In genomic region chr17:29648005-29648404, GRCh38 we compare ENCODE assay signal across 19 cellular contexts.
"Had no signal": no experiment of that assay in that cellular context is flagged by ENCODE, and none has a peak within 500 bp of the region (broad histone marks: within the 10 kb centered on the region; RNA-seq: fewer than 3 reads in every experiment).

No MANE protein-coding gene starts in this region.

- H3K36me3 ChIP-seq: ovary, thyroid gland had no signal

- H3K9me3 Mint-ChIP-seq: activated naive CD8-positive, alpha-beta T cell treated with anti-CD3 and anti-CD28 coated beads, Interleukin-2, amount 10 ng/mL, durations not matched to agents 7 days and 5 days; activated T-helper 2 cell treated with anti-CD3 and anti-CD28 coated beads, Interferon-gamma antibody, Interleukin-2, Interleukin-4, amounts not matched to agents 10 μg/mL and 5 μg/mL and 100 μg/mL, durations not matched to agents 14 hours and 24 hours and 36 hours; natural killer cell; stimulated activated memory B cell treated with anti-CD40 and anti-IgM and Interleukin-4, amounts not matched to agents 10 μg/mL and 1 μg/mL and 100 μg/mL, for 72 hours; T-helper 2 cell treated with Interferon-gamma antibody and Interleukin-4, amounts not matched to agents 5 μg/mL and 100 μg/mL, for 36 hours; WTC11 had no signal

- H3K4me1 Mint-ChIP-seq: WTC11 had no signal

- H3K4me3 Mint-ChIP-seq: activated naive CD8-positive, alpha-beta T cell treated with anti-CD3 and anti-CD28 coated beads, Interleukin-2, amount 10 ng/mL, durations not matched to agents 7 days and 5 days; natural killer cell; stimulated activated memory B cell treated with anti-CD40 and anti-IgM and Interleukin-4, amounts not matched to agents 10 μg/mL and 1 μg/mL and 100 μg/mL, for 72 hours; T-helper 2 cell treated with Interferon-gamma antibody and Interleukin-4, amounts not matched to agents 5 μg/mL and 100 μg/mL, for 36 hours; WTC11 had no signal

- H3K27ac ChIP-seq: body of pancreas, lower lobe of right lung, ovary, right lobe of liver had no signal

- H3K4me1 ChIP-seq: body of pancreas had no signal

- DNase-seq: activated CD4-positive, alpha-beta T cell treated with anti-CD3 and anti-CD28 coated beads for 48 hours; activated naive CD8-positive, alpha-beta T cell treated with anti-CD3 and anti-CD28 coated beads, Interleukin-2, amount 10 ng/mL, durations not matched to agents 7 days and 5 days; body of pancreas; foreskin fibroblast; glutamatergic neuron; hippocampal formation; left cardiac atrium; lower lobe of right lung; natural killer cell; ovary; right lobe of liver; SK-N-SH; stimulated activated CD4-positive, alpha-beta T cell treated with anti-CD3 and anti-CD28 coated beads, Interleukin-4, amount 100 ng/mL, for 1 hour; thyroid gland had no signal

- H3K9me3 ChIP-seq: body of pancreas, lower lobe of right lung, ovary, right lobe of liver, SK-N-SH, thyroid gland had no signal

- H3K4me3 ChIP-seq: body of pancreas, lower lobe of right lung, ovary, right lobe of liver, smooth muscle cell, thyroid gland had no signal

- H3K27ac Mint-ChIP-seq: activated naive CD8-positive, alpha-beta T cell treated with anti-CD3 and anti-CD28 coated beads, Interleukin-2, amount 10 ng/mL, durations not matched to agents 7 days and 5 days; activated T-helper 2 cell treated with anti-CD3 and anti-CD28 coated beads, Interferon-gamma antibody, Interleukin-2, Interleukin-4, amounts not matched to agents 10 μg/mL and 5 μg/mL and 100 μg/mL, durations not matched to agents 14 hours and 24 hours and 36 hours; stimulated activated memory B cell treated with anti-CD40 and anti-IgM and Interleukin-4, amounts not matched to agents 10 μg/mL and 1 μg/mL and 100 μg/mL, for 72 hours; T-helper 2 cell treated with Interferon-gamma antibody and Interleukin-4, amounts not matched to agents 5 μg/mL and 100 μg/mL, for 36 hours; WTC11 had no signal

- H3K27me3 ChIP-seq: body of pancreas, ovary, right lobe of liver, thyroid gland had no signal

- H3K27me3 Mint-ChIP-seq: activated naive CD8-positive, alpha-beta T cell treated with anti-CD3 and anti-CD28 coated beads, Interleukin-2, amount 10 ng/mL, durations not matched to agents 7 days and 5 days; stimulated activated memory B cell treated with anti-CD40 and anti-IgM and Interleukin-4, amounts not matched to agents 10 μg/mL and 1 μg/mL and 100 μg/mL, for 72 hours had no signal
